13 cellular contexts compared by ENCODE assay signal in the genomic region with DNA sequence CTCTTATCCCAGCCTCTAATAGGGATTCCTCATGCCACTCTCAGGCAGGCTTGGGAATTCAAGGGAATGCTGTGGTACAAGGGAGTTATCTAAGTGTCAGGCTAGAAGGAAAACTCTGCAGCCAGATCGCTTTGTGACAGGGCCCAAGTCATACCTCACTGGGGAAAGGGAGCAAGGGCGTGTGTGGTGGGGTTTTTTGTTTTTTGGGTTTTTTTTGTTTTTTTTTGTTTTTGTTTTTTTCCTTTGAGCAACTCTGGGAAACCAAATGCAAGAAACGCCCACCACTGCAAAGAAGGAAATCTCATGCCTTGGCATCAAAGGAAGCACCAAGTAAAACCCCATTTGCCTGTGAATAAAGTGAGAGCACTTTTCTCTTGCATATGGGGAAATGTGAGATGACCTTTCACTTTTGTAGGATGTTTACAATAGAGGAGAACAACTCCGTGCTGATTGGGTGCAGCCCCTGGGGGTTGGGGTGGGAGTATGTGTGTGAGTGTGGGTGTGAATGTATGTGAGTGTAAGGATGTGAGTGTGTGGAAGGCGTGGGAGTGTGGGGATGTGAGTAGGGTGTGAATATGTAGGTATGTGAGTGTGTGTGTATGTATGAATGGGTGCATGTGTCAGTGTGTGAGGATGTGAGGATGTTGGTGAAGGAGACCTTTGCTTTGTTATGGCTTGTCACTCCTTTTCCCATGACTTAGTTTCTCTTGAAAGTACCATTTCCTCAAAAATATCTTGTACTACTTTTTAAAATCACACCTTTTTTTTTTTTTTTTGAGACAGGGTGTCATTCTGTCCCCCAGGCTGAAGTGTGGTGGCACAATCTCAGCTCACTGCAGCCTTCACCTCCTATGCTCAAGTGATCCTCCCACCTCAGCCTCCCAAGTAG. TPM values are rescaled to one million over a fixed set of nuclear protein-coding genes. Genes with fewer than 3 reads are reported as not detected.
DNase-seq lines count a peak whose midpoint lies in the region; ATAC-seq and FAIRE-seq lines count a peak whose summit lies in the region.
"Had no signal": no experiment of that assay in that cellular context is flagged by ENCODE, and none has a peak within 500 bp of the region (broad histone marks: within the 10 kb centered on the region; RNA-seq: fewer than 3 reads in every experiment).

No MANE protein-coding gene starts in this region.

- no peaks in the 10 kb centered on the region for H3K9me3 Mint-ChIP-seq in activated T-cell treated with anti-CD3 and anti-CD28 coated beads, Interleukin-2, amount 50 U/mL, for 72 hours

- DNase-seq in GM19239 (ENCODE audit: insufficient read length, low spot score) (no peak), NCI-H2107 treated with DMSO at 0.1 percent for 48 hours (lab: John Stamatoyannopoulos, UW; ENCODE audit: unreplicated experiment) (no peak), T1000 (lab: John Stamatoyannopoulos, UW) (no peak), mesenteric fat pad (ENCODE audit: low spot score) (no peak)
- DNase-seq in activated T-cell treated with anti-CD3 and anti-CD28 coated beads, Interleukin-2, amount 50 U/mL, for 72 hours = peak; percentile 34 to 38
- DNase-seq in stimulated activated CD4-positive, alpha-beta T cell treated with anti-CD3 and anti-CD28 coated beads, Interleukin-4, amount 100 ng/mL, for 1 hour = peak; percentile 50
- DNase-seq: foreskin keratinocyte, NCI-H526, sigmoid colon had no signal

- peaks cover 79% of the 10 kb centered on the region for H3K4me1 Mint-ChIP-seq in activated T-cell treated with anti-CD3 and anti-CD28 coated beads, Interleukin-2, amount 50 U/mL, for 72 hours (ENCODE audit: low read depth)

- H3K36me3 Mint-ChIP-seq in activated T-cell treated with anti-CD3 and anti-CD28 coated beads, Interleukin-2, amount 50 U/mL, for 72 hours (ENCODE audit: insufficient read depth in 2 of 2) = peaks cover 17 to 57% of the 10 kb centered on the region in 2 donors

- peak overlapping the region; percentile 72 to 84 for H3K4me3 Mint-ChIP-seq in activated T-cell treated with anti-CD3 and anti-CD28 coated beads, Interleukin-2, amount 50 U/mL, for 72 hours

- H3K27me3 Mint-ChIP-seq in activated T-cell treated with anti-CD3 and anti-CD28 coated beads, Interleukin-2, amount 50 U/mL, for 72 hours (ENCODE audit: low read depth) = no peaks in the 10 kb centered on the region

- peak overlapping the region; percentile 99 for H3K27ac Mint-ChIP-seq in activated T-cell treated with anti-CD3 and anti-CD28 coated beads, Interleukin-2, amount 50 U/mL, for 72 hours

- ATAC-seq in HG02623 (IDR thresholded peaks at IDR 0.05; ENCODE audit: unreplicated experiment) = peak; percentile 43
- ATAC-seq in activated T-cell treated with anti-CD3 and anti-CD28 coated beads, Interleukin-2, amount 50 U/mL, for 72 hours (replicated peaks in 1 of 2) = peak; percentile 17 to 19
- ATAC-seq in GM18517 (IDR thresholded peaks at IDR 0.05; ENCODE audit: unreplicated experiment) = no peak
- ATAC-seq: foreskin keratinocyte had no signal

- peak; percentile 90 for FAIRE-seq in GM19239 (lab: Jason Lieb, UNC)
- FAIRE-seq: bronchial epithelial cell had no signal

RNA-seq across cellular contexts. Expression of a gene that starts 34.6 kb away (rescaled TPM):
- total RNA-seq in activated T-cell treated with anti-CD3 and anti-CD28 coated beads, Interleukin-2, amount 50 U/mL, for 72 hours = 100 to 1,000 TPM; 128 to 136 TPM
- total RNA-seq in mesenteric fat pad = 3.4 TPM
- total RNA-seq: lung microvascular endothelial cell had no signal

Comparison
In these comparisons a context has a peak if more than half of its experiments do, and no peak if none do; other contexts are left out.
1. DNase-seq: peak in activated T-cell treated with anti-CD3 and anti-CD28 coated beads, Interleukin-2, amount 50 U/mL, for 72 hours (2 of 2) and stimulated activated CD4-positive, alpha-beta T cell treated with anti-CD3 and anti-CD28 coated beads, Interleukin-4, amount 100 ng/mL, for 1 hour (single experiment); none in GM19239 (single experiment), NCI-H2107 treated with DMSO at 0.1 percent for 48 hours (single experiment), T1000 (single experiment) and mesenteric fat pad (single experiment).
2. RNA of a gene that starts 34.6 kb away (total RNA-seq): 128 to 136 TPM in activated T-cell treated with anti-CD3 and anti-CD28 coated beads, Interleukin-2, amount 50 U/mL, for 72 hours; 3.4 TPM in mesenteric fat pad (single experiment); every median in the first group is over 10 times any median in the second.